32 cellular contexts compared by ENCODE assay signal in the genomic region with DNA sequence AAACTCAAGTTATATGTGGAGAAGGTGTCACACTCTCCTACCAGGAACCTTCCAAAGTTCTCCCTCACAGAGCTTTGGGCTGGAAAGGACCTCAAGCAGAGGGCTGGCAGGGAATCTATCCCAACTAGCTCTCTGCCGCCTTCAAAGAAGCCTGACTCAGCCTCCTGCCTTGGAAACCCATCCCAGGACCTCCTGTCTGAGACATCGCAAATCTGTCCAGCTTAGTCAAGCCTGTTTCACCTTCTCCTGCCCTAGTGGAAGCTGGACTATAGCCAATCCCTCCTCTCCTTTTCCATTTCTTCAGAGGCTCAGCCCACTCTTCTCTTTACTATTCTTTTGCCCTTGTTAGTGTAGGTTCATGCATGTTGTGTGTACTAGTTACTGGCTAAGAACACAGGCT. TPM values are rescaled to one million over a fixed set of nuclear protein-coding genes. Genes with fewer than 3 reads are reported as not detected.
DNase-seq lines count a peak whose midpoint lies in the region; ATAC-seq, FAIRE-seq and TF ChIP-seq lines count a peak whose summit lies in the region.
"Had no signal": no experiment of that assay in that cellular context is flagged by ENCODE, and none has a peak within 500 bp of the region (broad histone marks: within the 10 kb centered on the region; RNA-seq: fewer than 3 reads in every experiment).

No MANE protein-coding gene starts in this region.

- FAIRE-seq in H54 (lab: Jason Lieb, UNC) = no peak
- FAIRE-seq: small intestine had no signal

- H3K36me3 Mint-ChIP-seq in T-cell = no peaks in the 10 kb centered on the region
- H3K36me3 Mint-ChIP-seq: naive B cell had no signal

- no peak overlapping the region for H3K27ac Mint-ChIP-seq in T-cell
- H3K27ac Mint-ChIP-seq: activated T-cell treated with anti-CD3 and anti-CD28 coated beads, Interleukin-2, amount 50 U/mL, for 72 hours; endodermal cell had no signal

- H3K4me3 Mint-ChIP-seq in T-cell = no peak overlapping the region
- H3K4me3 Mint-ChIP-seq: activated T-cell treated with anti-CD3 and anti-CD28 coated beads, Interleukin-2, amount 50 U/mL, for 72 hours; endodermal cell; naive B cell had no signal

- CTCF ChIA-PET in T-cell (lab: Charles Lee) = no interaction called here

- no peak overlapping the region for H2AFZ ChIP-seq in osteoblast (ENCODE audit: low read length)
- H2AFZ ChIP-seq: hepatocyte had no signal

- no peak for TF ChIP-seq CTCF in epithelial cell of esophagus (IDR thresholded peaks at IDR 0.05; ENCODE audit: insufficient read depth, low read depth, low read length, missing control alignments)
- no peak for TF ChIP-seq CTCF in osteoblast (IDR thresholded peaks at IDR 0.05; ENCODE audit: extremely low read depth, low read depth, low read length)
- TF ChIP-seq CTCF in suprapubic skin (IDR thresholded peaks at IDR 0.05) = no peak

- no peaks in the 10 kb centered on the region for H3K9me3 Mint-ChIP-seq in T-cell
- H3K9me3 Mint-ChIP-seq: activated T-cell treated with anti-CD3 and anti-CD28 coated beads, Interleukin-2, amount 50 U/mL, for 72 hours; endodermal cell; naive B cell had no signal

- H3K36me3 ChIP-seq in osteoblast (ENCODE audit: insufficient read depth, low read length) (no peaks in the 10 kb centered on the region), suprapubic skin (no peaks in the 10 kb centered on the region)
- H3K36me3 ChIP-seq: BLaER1 treated with 17β-estradiol and CSF1 and Interleukin-3, amounts not matched to agents 10 nM and 100 nM; esophagus muscularis mucosa; gastroesophageal sphincter; tibial nerve had no signal

- H3K4me1 ChIP-seq in osteoblast (ENCODE audit: insufficient read depth, low read length) = no peaks in the 10 kb centered on the region
- peaks cover 4% of the 10 kb centered on the region for H3K4me1 ChIP-seq in suprapubic skin

- H3K4me2 ChIP-seq in osteoblast (ENCODE audit: insufficient read depth, low read length) = no peak overlapping the region
- H3K4me2 ChIP-seq: BLaER1 treated with 17β-estradiol and CSF1 and Interleukin-3, amounts not matched to agents 10 nM and 100 nM; hepatocyte had no signal

- H3K79me2 ChIP-seq in osteoblast (ENCODE audit: insufficient read depth, low read length) = no peaks in the 10 kb centered on the region
- H3K79me2 ChIP-seq: hepatocyte had no signal

- H3K9me3 ChIP-seq in osteoblast (ENCODE audit: low read depth, low read length) (no peaks in the 10 kb centered on the region), suprapubic skin (no peaks in the 10 kb centered on the region)
- H3K9me3 ChIP-seq: BLaER1 treated with 17β-estradiol and CSF1 and Interleukin-3, amounts not matched to agents 10 nM and 100 nM; Caco-2; esophagus muscularis mucosa; gastroesophageal sphincter; tibial nerve had no signal

- H3K4me3 ChIP-seq in epithelial cell of esophagus (ENCODE audit: low read length) = no peak overlapping the region
- no peak overlapping the region for H3K4me3 ChIP-seq in osteoblast (ENCODE audit: insufficient read depth, low read length)
- no peak overlapping the region for H3K4me3 ChIP-seq in suprapubic skin
- H3K4me3 ChIP-seq: BLaER1 treated with 17β-estradiol and CSF1 and Interleukin-3, amounts not matched to agents 10 nM and 100 nM; esophagus muscularis mucosa; gastroesophageal sphincter; hepatocyte; tibial nerve had no signal

- H3K27ac ChIP-seq in osteoblast (ENCODE audit: low read depth, low read length) (no peak overlapping the region), suprapubic skin (no peak overlapping the region)
- H3K27ac ChIP-seq: BLaER1 treated with 17β-estradiol and CSF1 and Interleukin-3, amounts not matched to agents 10 nM and 100 nM; esophagus muscularis mucosa; gastroesophageal sphincter; hepatocyte; HL-60; tibial nerve had no signal

- WGBS in suprapubic skin = 66% methylated on average over 2 of the region's 2 CpGs

- H3K4me1 Mint-ChIP-seq in T-cell = peaks cover 0 to 2% (median 1%) of the 10 kb centered on the region in 3 donors

- no peaks in the 10 kb centered on the region for H4K20me1 ChIP-seq in osteoblast (ENCODE audit: insufficient read depth, low read length)
- H4K20me1 ChIP-seq: BLaER1 treated with 17β-estradiol and CSF1 and Interleukin-3, amounts not matched to agents 10 nM and 100 nM had no signal

- no peak for ATAC-seq in T-cell (replicated peaks in 1 of 4)
- ATAC-seq: gastroesophageal sphincter, left ventricle myocardium superior had no signal

- POLR2A ChIA-PET in T-cell (lab: Charles Lee) = no interaction called here

- TF ChIP-seq POLR2A in H54 (IDR thresholded peaks at IDR 0.05; ENCODE audit: low read depth, low read length) (no peak), suprapubic skin (IDR thresholded peaks at IDR 0.05) (no peak)

- H3K27me3 ChIP-seq in osteoblast (ENCODE audit: insufficient read depth, low read length) (peaks cover 13% of the 10 kb centered on the region), suprapubic skin (peaks cover 23% of the 10 kb centered on the region)
- H3K27me3 ChIP-seq: gastroesophageal sphincter, hepatocyte, tibial nerve had no signal

- DNase-seq in H54 (ENCODE audit: insufficient read length, low spot score) = peak; percentile 52
- DNase-seq in amniotic epithelial cell (ENCODE audit: low read depth) = peak; percentile 53
- peak; percentile 37 for DNase-seq in epithelial cell of esophagus (ENCODE audit: low read depth)
- DNase-seq in osteoblast (ENCODE audit: insufficient read length, low spot score, missing footprints) = peak; percentile 84
- no peak for DNase-seq in CD1c-positive myeloid dendritic cell (ENCODE audit: extremely low spot score)
- DNase-seq in AG08396 (ENCODE audit: low spot score) = no peak
- DNase-seq in T-cell = no peak
- no peak for DNase-seq in suprapubic skin (ENCODE audit: low spot score in 2 of 2)
- DNase-seq: ACHN; activated CD4-positive, alpha-beta T cell treated with anti-CD3 and anti-CD28 coated beads, Interleukin-2, amount 50 U/mL, for 4 hours; activated naive CD4-positive, alpha-beta T cell; activated T-cell treated with anti-CD3 and anti-CD28 coated beads, Interleukin-2, amount 50 U/mL, for 72 hours; Caco-2; cortex of kidney; DMS79 treated with DMSO at 0.1 percent for 48 hours; endodermal cell; Kasumi-1; left ventricle myocardium superior; naive B cell; NCI-H187; NCI-H2171 treated with DMSO at 0.1 percent for 48 hours; NCI-H524; occipital lobe; SIG-M5; small intestine; stimulated activated CD8-positive, alpha-beta memory T cell treated with anti-CD3 and anti-CD28 coated beads, Interleukin-4, amount 100 ng/mL, for 48 hours had no signal

- peaks cover 33 to 43% of the 10 kb centered on the region in 2 donors for H3K27me3 Mint-ChIP-seq in T-cell

- no peak for TF ChIP-seq EP300 in suprapubic skin (IDR thresholded peaks at IDR 0.05)

RNA-seq across cellular contexts. Expression of a gene that starts 48.2 kb away (rescaled TPM):
- total RNA-seq in osteoblast (2.9 and 3.3 TPM in 2 replicates), T-cell (10 to 100 TPM in 1 of 5 donors, 1 to 10 TPM in 4; 4.6 to 10.1 (median 9.5) TPM), suprapubic skin (10 to 100 TPM in 2 of 4 donors, 1 to 10 TPM in 2; 8.1 to 12.1 (median 10.4) TPM)

Comparison
In these comparisons a context has a peak if more than half of its experiments do, and no peak if none do; other contexts are left out.
1. DNase-seq: peak in H54 (single experiment), amniotic epithelial cell (single experiment), epithelial cell of esophagus (single experiment) and osteoblast (single experiment); none in CD1c-positive myeloid dendritic cell (single experiment), AG08396 (single experiment), T-cell (0 of 34) and suprapubic skin (0 of 2).